ENCODE assay signal across 11 cellular contexts in genomic region chr18:49177812-49178211, GRCh38.
DNase-seq lines count a peak whose midpoint lies in the region; ATAC-seq and TF ChIP-seq lines count a peak whose summit lies in the region.
"Had no signal": no experiment of that assay in that cellular context is flagged by ENCODE, and none has a peak within 500 bp of the region (broad histone marks: within the 10 kb centered on the region; RNA-seq: fewer than 3 reads in every experiment).

No MANE protein-coding gene starts in this region.

- no peaks in the 10 kb centered on the region for H3K9me3 ChIP-seq in OCI-LY3 (ENCODE audit: insufficient read depth, low read length)
- no peaks in the 10 kb centered on the region for H3K9me3 ChIP-seq in body of pancreas
- H3K9me3 ChIP-seq: prostate gland had no signal

- no peak overlapping the region for H2AFZ ChIP-seq in OCI-LY3 (ENCODE audit: low read depth, low read length)

- H3K4me1 ChIP-seq in OCI-LY3 (ENCODE audit: low read length) (peaks cover 19% of the 10 kb centered on the region), body of pancreas (peaks cover 29% of the 10 kb centered on the region)
- H3K4me1 ChIP-seq: prostate gland had no signal

- no peak overlapping the region for H3K9ac ChIP-seq in OCI-LY3 (ENCODE audit: low read length)

- ATAC-seq in stimulated activated memory B cell treated with anti-CD40 and anti-IgM and Interleukin-4, amounts not matched to agents 10 μg/mL and 1 μg/mL and 100 μg/mL, for 72 hours: no peak
- ATAC-seq in GM19035 (IDR thresholded peaks at IDR 0.05; ENCODE audit: unreplicated experiment) (no peak), body of pancreas (no peak)
- ATAC-seq: left cardiac atrium had no signal

- TF ChIP-seq CTCF in OCI-LY3 (IDR thresholded peaks at IDR 0.05; ENCODE audit: low read depth, low read length): no peak
- TF ChIP-seq CTCF in cardiac fibroblast (IDR thresholded peaks at IDR 0.05; ENCODE audit: low read depth, low read length): no peak
- no peak for TF ChIP-seq CTCF in body of pancreas (IDR thresholded peaks at IDR 0.05)

- intact Hi-C loops in activated CD4-positive, alpha-beta T cell treated with anti-CD3 and anti-CD28 coated beads, Interleukin-2, amount 10 ng/mL, durations not matched to agents 24 days and 14 days (cut with micrococcal nuclease): loop anchor here (1.0 to 10.0 kb wide), 11 partner anchors 17 to 635 kb away; partner anchors contain the start of gene SMAD7
- intact Hi-C loops in body of pancreas (cut with DNase I): no loop called here

- H3K36me3 ChIP-seq in OCI-LY3 (replicated peaks; ENCODE audit: low read depth, low read length): no peaks in the 10 kb centered on the region
- H3K36me3 ChIP-seq in body of pancreas (replicated peaks in 1 of 2; ENCODE audit: insufficient read depth in 1 of 2, low read depth in 2 of 2): no peaks in the 10 kb centered on the region
- H3K36me3 ChIP-seq: prostate gland had no signal

- H3K36me3 Mint-ChIP-seq in activated CD4-positive, alpha-beta T cell treated with anti-CD3 and anti-CD28 coated beads, Interleukin-2, amount 10 ng/mL, durations not matched to agents 24 days and 14 days (ENCODE audit: low read depth): peaks cover 5% of the 10 kb centered on the region
- peaks cover 12% of the 10 kb centered on the region for H3K36me3 Mint-ChIP-seq in stimulated activated memory B cell treated with anti-CD40 and anti-IgM and Interleukin-4, amounts not matched to agents 10 μg/mL and 1 μg/mL and 100 μg/mL, for 72 hours

- no peaks in the 10 kb centered on the region for H3K79me2 ChIP-seq in OCI-LY3 (ENCODE audit: low read length)

- peak overlapping the region; percentile 55 for H3K4me2 ChIP-seq in OCI-LY3 (ENCODE audit: low read length)

- no peaks in the 10 kb centered on the region; the same call in 1 of the 2 replicates for H3K27me3 ChIP-seq in OCI-LY3 (ENCODE audit: low read depth, low read length)
- no peaks in the 10 kb centered on the region for H3K27me3 ChIP-seq in body of pancreas

- no peak overlapping the region for H3K4me3 ChIP-seq in OCI-LY3 (ENCODE audit: low read length)
- no peak overlapping the region for H3K4me3 ChIP-seq in cardiac fibroblast (replicated peaks in 1 of 2; ENCODE audit: low read depth in 2 of 2, low read length in 2 of 2)
- no peak overlapping the region for H3K4me3 ChIP-seq in body of pancreas
- H3K4me3 ChIP-seq: prostate gland had no signal

- peak overlapping the region; percentile 25 for H3K27ac Mint-ChIP-seq in activated CD4-positive, alpha-beta T cell treated with anti-CD3 and anti-CD28 coated beads, Interleukin-2, amount 10 ng/mL, durations not matched to agents 24 days and 14 days
- H3K27ac Mint-ChIP-seq in stimulated activated memory B cell treated with anti-CD40 and anti-IgM and Interleukin-4, amounts not matched to agents 10 μg/mL and 1 μg/mL and 100 μg/mL, for 72 hours: peak overlapping the region; percentile 67

- H3K4me3 Mint-ChIP-seq in activated CD4-positive, alpha-beta T cell treated with anti-CD3 and anti-CD28 coated beads, Interleukin-2, amount 10 ng/mL, durations not matched to agents 24 days and 14 days: peak overlapping the region; percentile 43
- H3K4me3 Mint-ChIP-seq in stimulated activated memory B cell treated with anti-CD40 and anti-IgM and Interleukin-4, amounts not matched to agents 10 μg/mL and 1 μg/mL and 100 μg/mL, for 72 hours: peak overlapping the region; percentile 18

- H3K4me1 Mint-ChIP-seq in activated CD4-positive, alpha-beta T cell treated with anti-CD3 and anti-CD28 coated beads, Interleukin-2, amount 10 ng/mL, durations not matched to agents 24 days and 14 days: peaks cover 24% of the 10 kb centered on the region
- peaks cover 22% of the 10 kb centered on the region for H3K4me1 Mint-ChIP-seq in stimulated activated memory B cell treated with anti-CD40 and anti-IgM and Interleukin-4, amounts not matched to agents 10 μg/mL and 1 μg/mL and 100 μg/mL, for 72 hours

- H4K20me1 ChIP-seq in OCI-LY3 (ENCODE audit: insufficient read depth, low read length): peaks cover 21% of the 10 kb centered on the region

- 55 to 56% methylated on average over 1 of the region's 1 CpG for WGBS in body of pancreas, 2 donors

- no peak overlapping the region for H3K27ac ChIP-seq in OCI-LY3 (ENCODE audit: low read length)
- no peak overlapping the region for H3K27ac ChIP-seq in body of pancreas
- H3K27ac ChIP-seq: prostate gland had no signal

- TF ChIP-seq POLR2A in body of pancreas (IDR thresholded peaks at IDR 0.05): no peak

- DNase-seq in activated CD4-positive, alpha-beta T cell treated with anti-CD3 and anti-CD28 coated beads, Interleukin-2, amount 10 ng/mL, durations not matched to agents 24 days and 14 days: no peak
- no peak for DNase-seq in activated CD4-positive, alpha-beta T cell treated with anti-CD3 and anti-CD28 coated beads, Interleukin-2, amount 50 U/mL, for 4 hours
- DNase-seq in cardiac fibroblast (ENCODE audit: low read depth in 2 of 2): peak; percentile 42 to 63
- DNase-seq in 8988T: no peak
- no peak for DNase-seq in body of pancreas
- DNase-seq: left cardiac atrium, NCI-H2081 had no signal

- peaks cover 1% of the 10 kb centered on the region for H3K27me3 Mint-ChIP-seq in activated CD4-positive, alpha-beta T cell treated with anti-CD3 and anti-CD28 coated beads, Interleukin-2, amount 10 ng/mL, durations not matched to agents 24 days and 14 days
- no peaks in the 10 kb centered on the region for H3K27me3 Mint-ChIP-seq in stimulated activated memory B cell treated with anti-CD40 and anti-IgM and Interleukin-4, amounts not matched to agents 10 μg/mL and 1 μg/mL and 100 μg/mL, for 72 hours

- no peaks in the 10 kb centered on the region for H3K9me3 Mint-ChIP-seq in activated CD4-positive, alpha-beta T cell treated with anti-CD3 and anti-CD28 coated beads, Interleukin-2, amount 10 ng/mL, durations not matched to agents 24 days and 14 days
- no peaks in the 10 kb centered on the region for H3K9me3 Mint-ChIP-seq in stimulated activated memory B cell treated with anti-CD40 and anti-IgM and Interleukin-4, amounts not matched to agents 10 μg/mL and 1 μg/mL and 100 μg/mL, for 72 hours

Comparison
In these comparisons a context has a peak if more than half of its experiments do, and no peak if none do; other contexts are left out.
1. DNase-seq: peak in cardiac fibroblast (2 of 2); none in activated CD4-positive, alpha-beta T cell treated with anti-CD3 and anti-CD28 coated beads, Interleukin-2, amount 10 ng/mL, durations not matched to agents 24 days and 14 days (single experiment), activated CD4-positive, alpha-beta T cell treated with anti-CD3 and anti-CD28 coated beads, Interleukin-2, amount 50 U/mL, for 4 hours (0 of 2), 8988T (single experiment) and body of pancreas (0 of 4).